Comparison of ENCODE assay signal across 14 cellular contexts in genomic region chr22:38685761-38686160, GRCh38. TPM values are rescaled to one million over a fixed set of nuclear protein-coding genes. Genes with fewer than 3 reads are reported as not detected.
DNase-seq lines count a peak whose midpoint lies in the region; ATAC-seq, FAIRE-seq and TF ChIP-seq lines count a peak whose summit lies in the region.
"Had no signal": no experiment of that assay in that cellular context is flagged by ENCODE, and none has a peak within 500 bp of the region (broad histone marks: within the 10 kb centered on the region; RNA-seq: fewer than 3 reads in every experiment).

No MANE protein-coding gene starts in this region.

- POLR2A ChIA-PET in HepG2 (lab: Yijun Ruan, JAX) = interaction anchor here (0.7 to 1.0 kb wide), 2 partner anchors 11 to 22 kb away, joined by 3 to 5 read pairs; no protein-coding TSS in a partner anchor

- no peak overlapping the region for H3K27ac Mint-ChIP-seq in type B pancreatic cell
- no peak overlapping the region for H3K27ac Mint-ChIP-seq in T-helper 2 cell treated with Interferon-gamma antibody and Interleukin-4, amounts not matched to agents 5 μg/mL and 100 μg/mL, for 36 hours
- H3K27ac Mint-ChIP-seq: CD14-positive monocyte, GM23338, H9 had no signal

- H3K4me3 Mint-ChIP-seq in type B pancreatic cell = peak overlapping the region; percentile 25
- H3K4me3 Mint-ChIP-seq in T-helper 2 cell treated with Interferon-gamma antibody and Interleukin-4, amounts not matched to agents 5 μg/mL and 100 μg/mL, for 36 hours = no peak overlapping the region
- H3K4me3 Mint-ChIP-seq: CD14-positive monocyte, GM23338, H9 had no signal

- H3K9me3 Mint-ChIP-seq in type B pancreatic cell = no peaks in the 10 kb centered on the region
- H3K9me3 Mint-ChIP-seq in T-helper 2 cell treated with Interferon-gamma antibody and Interleukin-4, amounts not matched to agents 5 μg/mL and 100 μg/mL, for 36 hours = no peaks in the 10 kb centered on the region
- H3K9me3 Mint-ChIP-seq: CD14-positive monocyte; CD8-positive, alpha-beta memory T cell had no signal

- in situ Hi-C loops in HepG2 (cut with HindIII; ENCODE audit: extremely low pct_ligation_motif_present, low pct_unique_long_range_greater_than_20kb) = no loop called here

- BruUV-seq in HepG2 (replicated peaks; lab: Mats Ljungman, UMichigan) = no TSS peak

- H3K27me3 Mint-ChIP-seq in type B pancreatic cell = no peaks in the 10 kb centered on the region
- no peaks in the 10 kb centered on the region for H3K27me3 Mint-ChIP-seq in T-helper 2 cell treated with Interferon-gamma antibody and Interleukin-4, amounts not matched to agents 5 μg/mL and 100 μg/mL, for 36 hours (ENCODE audit: low read depth)
- H3K27me3 Mint-ChIP-seq: CD8-positive, alpha-beta memory T cell had no signal

- no peak for DNase-seq in HepG2 (ENCODE audit: low spot score)
- DNase-seq in right lobe of liver = no peak
- DNase-seq in type B pancreatic cell (ENCODE audit: extremely low spot score, unreplicated experiment) = no peak
- no peak for DNase-seq in T-helper 2 cell treated with Interferon-gamma antibody and Interleukin-4, amounts not matched to agents 5 μg/mL and 100 μg/mL, for 36 hours (ENCODE audit: low spot score)
- no peak for DNase-seq in left ventricle myocardium inferior
- DNase-seq: CD8-positive, alpha-beta memory T cell; DMS 273 treated with DMSO at 0.1 percent for 48 hours; H9; IMR-90; KBM-7 had no signal

- no peak for FAIRE-seq in HepG2 (lab: Jason Lieb, UNC)
- FAIRE-seq: A204.1 had no signal

- no peak for ATAC-seq in HepG2
- no peak for ATAC-seq in right lobe of liver
- ATAC-seq: GM23338 had no signal

- TF ChIP-seq CTCF in HepG2 (CRISPR knock-in tag; IDR thresholded peaks at IDR 0.05) = no peak
- TF ChIP-seq CTCF in right lobe of liver (IDR thresholded peaks at IDR 0.05) = no peak
- no peak for TF ChIP-seq CTCF in type B pancreatic cell (conservative IDR thresholded peaks at IDR 0.05)
- no peak for TF ChIP-seq CTCF in left ventricle myocardium inferior (IDR thresholded peaks at IDR 0.05; ENCODE audit: borderline replicate concordance)

- no peak for TF ChIP-seq RAD21 in HepG2 (CRISPR knock-in tag; IDR thresholded peaks at IDR 0.05)

- H3K27me3 ChIP-seq in HepG2 (ENCODE audit: control insufficient read depth in 1 of 2, insufficient read depth in 2 of 2, low read length in 2 of 2) (no peaks in the 10 kb centered on the region), right lobe of liver (no peaks in the 10 kb centered on the region), left ventricle myocardium inferior (ENCODE audit: low read depth) (no peaks in the 10 kb centered on the region)

- TF ChIP-seq EP300 in HepG2 (IDR thresholded peaks at IDR 0.05; ENCODE audit: low read depth in 2 of 2, low read length in 2 of 2) (no peak), HepG2 (CRISPR knock-in tag; IDR thresholded peaks at IDR 0.05; ENCODE audit: borderline replicate concordance) (no peak)

- H2AFZ ChIP-seq in HepG2 (ENCODE audit: low read length) = no peak overlapping the region
- H2AFZ ChIP-seq: GM23338 had no signal

- H3K4me3 ChIP-seq in HepG2 (replicated peaks in 1 of 3; ENCODE audit: insufficient read depth in 1 of 3, low read depth in 2 of 3, low read length in 3 of 3) (no peak overlapping the region), right lobe of liver (no peak overlapping the region), left ventricle myocardium inferior (no peak overlapping the region)
- H3K4me3 ChIP-seq: GM23338 had no signal

- peaks cover 9% of the 10 kb centered on the region for H3K4me1 Mint-ChIP-seq in type B pancreatic cell (ENCODE audit: unreplicated experiment)
- peaks cover 16% of the 10 kb centered on the region for H3K4me1 Mint-ChIP-seq in T-helper 2 cell treated with Interferon-gamma antibody and Interleukin-4, amounts not matched to agents 5 μg/mL and 100 μg/mL, for 36 hours (ENCODE audit: low read depth)

- CTCF ChIA-PET in HepG2 (lab: Yijun Ruan, JAX; ENCODE audit: low intra/inter-chr PET ratio, low total read pairs) = no interaction called here

- peaks cover 19% of the 10 kb centered on the region for H3K4me1 ChIP-seq in HepG2 (ENCODE audit: insufficient read depth, low read length)
- H3K4me1 ChIP-seq in right lobe of liver = peaks cover 0 to 6% (median 3%) of the 10 kb centered on the region in 4 donors
- peaks cover 22% of the 10 kb centered on the region for H3K4me1 ChIP-seq in left ventricle myocardium inferior

- H3K9ac ChIP-seq in HepG2 (ENCODE audit: insufficient read depth, low read depth, low read length) = no peak overlapping the region

- no peaks in the 10 kb centered on the region for H4K20me1 ChIP-seq in HepG2 (ENCODE audit: insufficient read depth, low read length)

- WGBS in HepG2 (ENCODE audit: low lambda C conversion rate) = 100% methylated on average over 1 of the region's 1 CpG
- WGBS in right lobe of liver (ENCODE audit: insufficient coverage, low coverage, low lambda C conversion rate, missing lambda C conversion rate) = 100% methylated on average over 1 of the region's 1 CpG

- H3K79me2 ChIP-seq in HepG2 (ENCODE audit: insufficient read depth, low read length) = peaks cover 11% of the 10 kb centered on the region

- no peak; a peak in 1 of 4 replicates for TF ChIP-seq POLR2A in HepG2 (IDR thresholded peaks at IDR 0.05; ENCODE audit: insufficient read depth in 1 of 2, low read depth in 2 of 2, low read length in 2 of 2)
- no peak for TF ChIP-seq POLR2A in right lobe of liver (IDR thresholded peaks at IDR 0.05)
- peak; percentile 4; the same call in 1 of the 2 replicates for TF ChIP-seq POLR2A in Raji (IDR thresholded peaks at IDR 0.05; ENCODE audit: insufficient read depth, low read depth, low read length)

- peaks cover 36% of the 10 kb centered on the region for H3K36me3 Mint-ChIP-seq in type B pancreatic cell
- H3K36me3 Mint-ChIP-seq in T-helper 2 cell treated with Interferon-gamma antibody and Interleukin-4, amounts not matched to agents 5 μg/mL and 100 μg/mL, for 36 hours (ENCODE audit: low read depth) = peaks cover 58% of the 10 kb centered on the region

- H3K9me3 ChIP-seq in HepG2 (ENCODE audit: low read length) (no peaks in the 10 kb centered on the region), right lobe of liver (no peaks in the 10 kb centered on the region), left ventricle myocardium inferior (replicated peaks) (no peaks in the 10 kb centered on the region)

- intact Hi-C loops in HepG2 (cut with micrococcal nuclease; ENCODE audit: unreplicated experiment) (no loop called here), right lobe of liver (cut with DNase I) (no loop called here), left ventricle myocardium inferior (cut with micrococcal nuclease) (no loop called here)

- no peak overlapping the region for H3K4me2 ChIP-seq in HepG2 (ENCODE audit: low read depth, low read length)
- H3K4me2 ChIP-seq: GM23338 had no signal

- H3K36me3 ChIP-seq in HepG2 (replicated peaks in 1 of 2; ENCODE audit: control insufficient read depth in 1 of 2, insufficient read depth in 2 of 2, low read length in 2 of 2) (peaks cover 26 to 57% of the 10 kb centered on the region in 2 experiments), right lobe of liver (peaks cover 0 to 45% (median 8%) of the 10 kb centered on the region in 4 donors), left ventricle myocardium inferior (peaks cover 77% of the 10 kb centered on the region)

- no peak overlapping the region for H3K27ac ChIP-seq in HepG2 (ENCODE audit: extremely low read length, insufficient read depth, low read length)
- no peak overlapping the region for H3K27ac ChIP-seq in right lobe of liver
- no peak overlapping the region for H3K27ac ChIP-seq in left ventricle myocardium inferior (replicated peaks)

RNA-seq across cellular contexts. Expression of gene TOMM22, which starts 4.0 kb away (rescaled TPM):
- total RNA-seq in HepG2 (2016; rRNA removed; fragmentation: Illumina TruSeq; extraction: Trizol) (118 and 143 TPM in 2 replicates), right lobe of liver (10 to 100 TPM; 23.2 to 36.8 (median 32.4) TPM), type B pancreatic cell (ENCODE audit: low replicate concordance) (80.8 and 91.6 TPM in 2 replicates), left ventricle myocardium inferior (66.6 TPM)
- total RNA-seq in HepG2 (2016; cell fraction: cytosol; rRNA removed; fragmentation: Illumina TruSeq; extraction: Trizol; ENCODE audit: low read depth) = 46.5 and 54.3 TPM in 2 replicates
- total RNA-seq in HepG2 (2016; cell fraction: insoluble cytoplasmic fraction; rRNA removed; fragmentation: Illumina TruSeq; extraction: Trizol) = 112 and 138 TPM in 2 replicates
- 120 and 127 TPM in 2 replicates for total RNA-seq in HepG2 (2016; cell fraction: membrane; rRNA removed; fragmentation: Illumina TruSeq; extraction: Trizol)
- 42.3 and 47.4 TPM in 2 replicates for total RNA-seq in HepG2 (2016; cell fraction: nucleus; rRNA removed; fragmentation: Illumina TruSeq; extraction: Trizol)
- polyA plus RNA-seq in HepG2 (2011; rRNA removed) = 37.3 and 46.9 TPM in 2 replicates
- polyA plus RNA-seq in HepG2 (2011; cell fraction: cytosol; rRNA removed) = 27.5 and 46.2 TPM in 2 replicates
- polyA plus RNA-seq in HepG2 (2011; cell fraction: nucleus; rRNA removed) = 8.9 and 10.9 TPM in 2 replicates
- polyA plus RNA-seq in HepG2 (2012) = 46.1 and 62.9 TPM in 2 replicates
- 63.6 and 70.9 TPM in 2 replicates for polyA plus RNA-seq in HepG2 (2016; cell fraction: cytosol; fragmentation: Illumina TruSeq; extraction: Trizol; ENCODE audit: low read depth)
- polyA plus RNA-seq in HepG2 (2016; cell fraction: insoluble cytoplasmic fraction; fragmentation: Illumina TruSeq; extraction: Trizol; ENCODE audit: low read depth) = 161 and 162 TPM in 2 replicates
- polyA plus RNA-seq in HepG2 (2016; cell fraction: membrane; fragmentation: Illumina TruSeq; extraction: Trizol; ENCODE audit: low read depth) = 126 and 148 TPM in 2 replicates
- 85.7 and 87.7 TPM in 2 replicates for polyA plus RNA-seq in HepG2 (2016; cell fraction: nucleus; fragmentation: Illumina TruSeq; extraction: Trizol; ENCODE audit: insufficient read depth, low read depth)
- 34.4 and 37.5 TPM in 2 replicates for polyA minus RNA-seq in HepG2 (2011; rRNA and poly(A)+ RNA removed; ENCODE audit: low replicate concordance)
- polyA minus RNA-seq in HepG2 (2011; cell fraction: cytosol; rRNA and poly(A)+ RNA removed) = 28.1 and 28.5 TPM in 2 replicates
- polyA minus RNA-seq in HepG2 (2011; cell fraction: nucleus; rRNA and poly(A)+ RNA removed) = 11.8 and 15.4 TPM in 2 replicates

RNA-seq across cellular contexts. Expression of gene JOSD1, which starts 15.0 kb away (rescaled TPM):
- total RNA-seq in HepG2 (2016; rRNA removed; fragmentation: Illumina TruSeq; extraction: Trizol) = 30.6 and 31.7 TPM in 2 replicates
- total RNA-seq in HepG2 (2016; cell fraction: cytosol; rRNA removed; fragmentation: Illumina TruSeq; extraction: Trizol; ENCODE audit: low read depth) = 8.1 and 9.2 TPM in 2 replicates
- total RNA-seq in HepG2 (2016; cell fraction: insoluble cytoplasmic fraction; rRNA removed; fragmentation: Illumina TruSeq; extraction: Trizol) = 26.6 and 29.1 TPM in 2 replicates
- total RNA-seq in HepG2 (2016; cell fraction: membrane; rRNA removed; fragmentation: Illumina TruSeq; extraction: Trizol) = 33.4 and 36.1 TPM in 2 replicates
- total RNA-seq in HepG2 (2016; cell fraction: nucleus; rRNA removed; fragmentation: Illumina TruSeq; extraction: Trizol) = 17.6 and 22.7 TPM in 2 replicates
- 38.4 and 44.5 TPM in 2 replicates for polyA plus RNA-seq in HepG2 (2011; rRNA removed)
- 39.7 and 45.2 TPM in 2 replicates for polyA plus RNA-seq in HepG2 (2011; cell fraction: cytosol; rRNA removed)
- 36.9 and 44.6 TPM in 2 replicates for polyA plus RNA-seq in HepG2 (2011; cell fraction: nucleus; rRNA removed)
- 28.7 and 33.3 TPM in 2 replicates for polyA plus RNA-seq in HepG2 (2012)
- 7.4 and 8.3 TPM in 2 replicates for polyA plus RNA-seq in HepG2 (2016; cell fraction: cytosol; fragmentation: Illumina TruSeq; extraction: Trizol; ENCODE audit: low read depth)
- polyA plus RNA-seq in HepG2 (2016; cell fraction: insoluble cytoplasmic fraction; fragmentation: Illumina TruSeq; extraction: Trizol; ENCODE audit: low read depth) = 28.7 and 31.1 TPM in 2 replicates
- 21.8 and 25.8 TPM in 2 replicates for polyA plus RNA-seq in HepG2 (2016; cell fraction: membrane; fragmentation: Illumina TruSeq; extraction: Trizol; ENCODE audit: low read depth)
- 40.7 and 49.6 TPM in 2 replicates for polyA plus RNA-seq in HepG2 (2016; cell fraction: nucleus; fragmentation: Illumina TruSeq; extraction: Trizol; ENCODE audit: insufficient read depth, low read depth)
- polyA minus RNA-seq in HepG2 (2011; rRNA and poly(A)+ RNA removed; ENCODE audit: low replicate concordance) = 51.9 and 81.6 TPM in 2 replicates
- 20.5 and 24.2 TPM in 2 replicates for polyA minus RNA-seq in HepG2 (2011; cell fraction: cytosol; rRNA and poly(A)+ RNA removed)
- 25.5 and 25.6 TPM in 2 replicates for polyA minus RNA-seq in HepG2 (2011; cell fraction: nucleus; rRNA and poly(A)+ RNA removed)
- total RNA-seq in right lobe of liver = 10 to 100 TPM; 13.0 to 32.2 (median 21.7) TPM
- 43.4 and 51.8 TPM in 2 replicates for total RNA-seq in type B pancreatic cell (ENCODE audit: low replicate concordance)
- total RNA-seq in left ventricle myocardium inferior = 18.7 TPM

RNA-seq across cellular contexts. Expression of gene GTPBP1, which starts 20.0 kb away (rescaled TPM):
- total RNA-seq in HepG2 (2016; rRNA removed; fragmentation: Illumina TruSeq; extraction: Trizol) (22.3 and 24.6 TPM in 2 replicates), right lobe of liver (10 to 100 TPM; 13.4 to 21.6 (median 16.7) TPM), type B pancreatic cell (ENCODE audit: low replicate concordance) (47.1 and 60.1 TPM in 2 replicates), left ventricle myocardium inferior (28.9 TPM)
- 9.4 and 11.9 TPM in 2 replicates for total RNA-seq in HepG2 (2016; cell fraction: cytosol; rRNA removed; fragmentation: Illumina TruSeq; extraction: Trizol; ENCODE audit: low read depth)
- total RNA-seq in HepG2 (2016; cell fraction: insoluble cytoplasmic fraction; rRNA removed; fragmentation: Illumina TruSeq; extraction: Trizol) = 22.2 and 23.5 TPM in 2 replicates
- 10.5 and 13.9 TPM in 2 replicates for total RNA-seq in HepG2 (2016; cell fraction: membrane; rRNA removed; fragmentation: Illumina TruSeq; extraction: Trizol)
- total RNA-seq in HepG2 (2016; cell fraction: nucleus; rRNA removed; fragmentation: Illumina TruSeq; extraction: Trizol) = 28.5 and 30.6 TPM in 2 replicates
- 27.0 and 34.6 TPM in 2 replicates for polyA plus RNA-seq in HepG2 (2011; rRNA removed)
- 12.2 TPM in 2 replicates for polyA plus RNA-seq in HepG2 (2011; cell fraction: cytosol; rRNA removed)
- 95.6 and 97.7 TPM in 2 replicates for polyA plus RNA-seq in HepG2 (2011; cell fraction: nucleus; rRNA removed)
- 27.1 and 32.6 TPM in 2 replicates for polyA plus RNA-seq in HepG2 (2012)
- 1.9 and 2.1 TPM in 2 replicates for polyA plus RNA-seq in HepG2 (2016; cell fraction: cytosol; fragmentation: Illumina TruSeq; extraction: Trizol; ENCODE audit: low read depth)
- 11.2 and 13.8 TPM in 2 replicates for polyA plus RNA-seq in HepG2 (2016; cell fraction: insoluble cytoplasmic fraction; fragmentation: Illumina TruSeq; extraction: Trizol; ENCODE audit: low read depth)
- 4.8 and 5.6 TPM in 2 replicates for polyA plus RNA-seq in HepG2 (2016; cell fraction: membrane; fragmentation: Illumina TruSeq; extraction: Trizol; ENCODE audit: low read depth)
- 23.2 and 23.4 TPM in 2 replicates for polyA plus RNA-seq in HepG2 (2016; cell fraction: nucleus; fragmentation: Illumina TruSeq; extraction: Trizol; ENCODE audit: insufficient read depth, low read depth)
- 58.7 and 59.1 TPM in 2 replicates for polyA minus RNA-seq in HepG2 (2011; rRNA and poly(A)+ RNA removed; ENCODE audit: low replicate concordance)
- 15.1 and 17.8 TPM in 2 replicates for polyA minus RNA-seq in HepG2 (2011; cell fraction: cytosol; rRNA and poly(A)+ RNA removed)
- 81.0 and 88.9 TPM in 2 replicates for polyA minus RNA-seq in HepG2 (2011; cell fraction: nucleus; rRNA and poly(A)+ RNA removed)

RNA-seq across cellular contexts. Expression of gene CBY1, which starts 29.3 kb away (rescaled TPM):
- total RNA-seq in HepG2 (2016; rRNA removed; fragmentation: Illumina TruSeq; extraction: Trizol) (19.7 and 28.8 TPM in 2 replicates), right lobe of liver (10 to 100 TPM in 4 of 6 experiments, 1 to 10 TPM in 2; 6.1 to 14.4 (median 11.6) TPM), type B pancreatic cell (ENCODE audit: low replicate concordance) (48.9 and 53.5 TPM in 2 replicates), left ventricle myocardium inferior (44.4 TPM)
- 12.4 and 14.6 TPM in 2 replicates for total RNA-seq in HepG2 (2016; cell fraction: cytosol; rRNA removed; fragmentation: Illumina TruSeq; extraction: Trizol; ENCODE audit: low read depth)
- 24.0 and 29.9 TPM in 2 replicates for total RNA-seq in HepG2 (2016; cell fraction: insoluble cytoplasmic fraction; rRNA removed; fragmentation: Illumina TruSeq; extraction: Trizol)
- total RNA-seq in HepG2 (2016; cell fraction: membrane; rRNA removed; fragmentation: Illumina TruSeq; extraction: Trizol) = 25.8 and 26.9 TPM in 2 replicates
- 10.3 and 13.5 TPM in 2 replicates for total RNA-seq in HepG2 (2016; cell fraction: nucleus; rRNA removed; fragmentation: Illumina TruSeq; extraction: Trizol)
- polyA plus RNA-seq in HepG2 (2011; rRNA removed) = 18.1 and 20.3 TPM in 2 replicates
- 20.1 and 21.1 TPM in 2 replicates for polyA plus RNA-seq in HepG2 (2011; cell fraction: cytosol; rRNA removed)
- 10.3 and 10.6 TPM in 2 replicates for polyA plus RNA-seq in HepG2 (2011; cell fraction: nucleus; rRNA removed)
- polyA plus RNA-seq in HepG2 (2012) = 11.6 and 15.0 TPM in 2 replicates
- 18.2 and 24.7 TPM in 2 replicates for polyA plus RNA-seq in HepG2 (2016; cell fraction: cytosol; fragmentation: Illumina TruSeq; extraction: Trizol; ENCODE audit: low read depth)
- polyA plus RNA-seq in HepG2 (2016; cell fraction: insoluble cytoplasmic fraction; fragmentation: Illumina TruSeq; extraction: Trizol; ENCODE audit: low read depth) = 43.2 and 46.0 TPM in 2 replicates
- polyA plus RNA-seq in HepG2 (2016; cell fraction: membrane; fragmentation: Illumina TruSeq; extraction: Trizol; ENCODE audit: low read depth) = 26.2 and 31.2 TPM in 2 replicates
- polyA plus RNA-seq in HepG2 (2016; cell fraction: nucleus; fragmentation: Illumina TruSeq; extraction: Trizol; ENCODE audit: insufficient read depth, low read depth) = 33.6 and 34.6 TPM in 2 replicates
- polyA minus RNA-seq in HepG2 (2011; rRNA and poly(A)+ RNA removed; ENCODE audit: low replicate concordance) = 11.2 and 14.1 TPM in 2 replicates
- polyA minus RNA-seq in HepG2 (2011; cell fraction: cytosol; rRNA and poly(A)+ RNA removed) = 4.4 and 4.7 TPM in 2 replicates
- 7.9 and 10.8 TPM in 2 replicates for polyA minus RNA-seq in HepG2 (2011; cell fraction: nucleus; rRNA and poly(A)+ RNA removed)

RNA-seq across cellular contexts. Expression of gene FAM227A, which starts 29.6 kb away (rescaled TPM):
- 0.53 and 1.5 TPM in 2 replicates for total RNA-seq in HepG2 (2016; rRNA removed; fragmentation: Illumina TruSeq; extraction: Trizol)
- total RNA-seq in HepG2 (2016; cell fraction: cytosol; rRNA removed; fragmentation: Illumina TruSeq; extraction: Trizol; ENCODE audit: low read depth) = 0.26 and 0.51 TPM in 2 replicates
- 0.21 and 1.3 TPM in 2 replicates for total RNA-seq in HepG2 (2016; cell fraction: insoluble cytoplasmic fraction; rRNA removed; fragmentation: Illumina TruSeq; extraction: Trizol)
- 0.46 and 0.48 TPM in 2 replicates for total RNA-seq in HepG2 (2016; cell fraction: membrane; rRNA removed; fragmentation: Illumina TruSeq; extraction: Trizol)
- 3.8 and 4.2 TPM in 2 replicates for total RNA-seq in HepG2 (2016; cell fraction: nucleus; rRNA removed; fragmentation: Illumina TruSeq; extraction: Trizol)
- 0.89 and 1.0 TPM in 2 replicates for polyA plus RNA-seq in HepG2 (2011; rRNA removed)
- polyA plus RNA-seq in HepG2 (2011; cell fraction: cytosol; rRNA removed) = 0.09 TPM in 2 replicates
- polyA plus RNA-seq in HepG2 (2011; cell fraction: nucleus; rRNA removed) = 1.9 and 2.6 TPM in 2 replicates
- polyA plus RNA-seq in HepG2 (2012) = 0.39 and 0.43 TPM in 2 replicates
- polyA plus RNA-seq in HepG2 (2016; cell fraction: cytosol; fragmentation: Illumina TruSeq; extraction: Trizol; ENCODE audit: low read depth) = 0.03 and 0.08 TPM in 2 replicates
- 0.20 and 0.47 TPM in 2 replicates for polyA plus RNA-seq in HepG2 (2016; cell fraction: insoluble cytoplasmic fraction; fragmentation: Illumina TruSeq; extraction: Trizol; ENCODE audit: low read depth)
- 0.14 and 0.17 TPM in 2 replicates for polyA plus RNA-seq in HepG2 (2016; cell fraction: membrane; fragmentation: Illumina TruSeq; extraction: Trizol; ENCODE audit: low read depth)
- polyA plus RNA-seq in HepG2 (2016; cell fraction: nucleus; fragmentation: Illumina TruSeq; extraction: Trizol; ENCODE audit: insufficient read depth, low read depth) = 3.4 and 3.5 TPM in 2 replicates
- 0.76 and 5.9 TPM in 2 replicates for polyA minus RNA-seq in HepG2 (2011; rRNA and poly(A)+ RNA removed; ENCODE audit: low replicate concordance)
- polyA minus RNA-seq in HepG2 (2011; cell fraction: cytosol; rRNA and poly(A)+ RNA removed) = 0.18 and 0.40 TPM in 2 replicates
- polyA minus RNA-seq in HepG2 (2011; cell fraction: nucleus; rRNA and poly(A)+ RNA removed) = 3.1 and 3.7 TPM in 2 replicates
- total RNA-seq in right lobe of liver = under 1 TPM in 4 of 6 experiments, not detected in 2; 0.02 to 0.20 (median 0.16) TPM
- total RNA-seq in type B pancreatic cell (ENCODE audit: low replicate concordance) = 5.0 and 11.2 TPM in 2 replicates
- 1.0 TPM for total RNA-seq in left ventricle myocardium inferior
- polyA plus RNA-seq: CD14-positive monocyte had no signal
